ENCODE assay signal across 23 cellular contexts in genomic region chr5:39495294-39495693, GRCh38.
A peak's percentile ranks its signal among the peaks of the same experiment; 100 is the strongest.
DNase-seq lines count a peak whose midpoint lies in the region; FAIRE-seq and TF ChIP-seq lines count a peak whose summit lies in the region.
"Had no signal": no experiment of that assay in that cellular context is flagged by ENCODE, and none has a peak within 500 bp of the region (broad histone marks: within the 10 kb centered on the region; RNA-seq: fewer than 3 reads in every experiment).

No MANE protein-coding gene starts in this region.

- no peak for TF ChIP-seq POLR2A in endothelial cell of umbilical vein (IDR thresholded peaks at IDR 0.05; ENCODE audit: low read depth, low read length)

- H3K36me3 Mint-ChIP-seq in osteocyte (ENCODE audit: unreplicated experiment) = peaks cover 5% of the 10 kb centered on the region
- H3K36me3 Mint-ChIP-seq: CD14-positive monocyte had no signal

- no peaks in the 10 kb centered on the region for H4K20me1 ChIP-seq in endothelial cell of umbilical vein (replicated peaks; ENCODE audit: control insufficient read depth, extremely low read depth, insufficient read depth, low read length)

- H3K4me1 ChIP-seq in left ventricle myocardium inferior (peaks cover 20% of the 10 kb centered on the region), right atrium auricular region (peaks cover 0 to 19% of the 10 kb centered on the region in 2 donors), endothelial cell of umbilical vein (ENCODE audit: control insufficient read depth, extremely low read depth, insufficient read depth, low read length) (peaks cover 7% of the 10 kb centered on the region)
- H3K4me1 ChIP-seq: Peyer's patch had no signal

- CTCF ChIA-PET in endothelial cell of umbilical vein (lab: Charles Lee) = interaction anchor here (1.0 to 2.0 kb wide), 6 partner anchors 11 to 415 kb away, joined by 3 to 14 read pairs (median 6); partner anchors contain the start of gene DAB2

- H3K9me3 ChIP-seq in left ventricle myocardium inferior (replicated peaks) (peaks cover 14% of the 10 kb centered on the region), right atrium auricular region (peaks cover 0 to 13% of the 10 kb centered on the region in 2 donors), endothelial cell of umbilical vein (replicated peaks; ENCODE audit: control insufficient read depth, insufficient read depth, low read length) (no peaks in the 10 kb centered on the region)
- H3K9me3 ChIP-seq: Peyer's patch had no signal

- peak overlapping the region; percentile 96 for H3K27ac Mint-ChIP-seq in osteocyte (ENCODE audit: unreplicated experiment)
- H3K27ac Mint-ChIP-seq: B cell, CD14-positive monocyte, H9, HFFc6 had no signal

- intact Hi-C loops in left ventricle myocardium inferior (cut with micrococcal nuclease) (no loop called here), endothelial cell of umbilical vein (cut with micrococcal nuclease) (no loop called here)

- H3K9me1 ChIP-seq in endothelial cell of umbilical vein (replicated peaks; ENCODE audit: control insufficient read depth, extremely low read depth, insufficient read depth, low read length) = no peaks in the 10 kb centered on the region

- no peak overlapping the region for H3K4me3 Mint-ChIP-seq in osteocyte (ENCODE audit: unreplicated experiment)
- H3K4me3 Mint-ChIP-seq: B cell, CD14-positive monocyte, H9, HFFc6 had no signal

- no TSS peak for BruUV-seq in endothelial cell of umbilical vein (replicated peaks; lab: Mats Ljungman, UMichigan)

- dilution Hi-C loops in endothelial cell of umbilical vein (cut with MboI; ENCODE audit: extremely low pct_ligation_motif_present, low sequenced_read_pairs) = no loop called here

- H3K9me3 Mint-ChIP-seq in osteocyte (ENCODE audit: unreplicated experiment) = peaks cover 14% of the 10 kb centered on the region

- peaks cover 58% of the 10 kb centered on the region for H3K4me1 Mint-ChIP-seq in osteocyte (ENCODE audit: unreplicated experiment)
- H3K4me1 Mint-ChIP-seq: B cell had no signal

- no peak overlapping the region for H3K4me2 ChIP-seq in endothelial cell of umbilical vein (ENCODE audit: insufficient read depth, low read length)

- H2AFZ ChIP-seq in endothelial cell of umbilical vein (ENCODE audit: low read depth, low read length) = no peak overlapping the region

- TF ChIP-seq CTCF in left ventricle myocardium inferior (IDR thresholded peaks at IDR 0.05; ENCODE audit: borderline replicate concordance) = no peak
- TF ChIP-seq CTCF in right atrium auricular region (IDR thresholded peaks at IDR 0.05) = no peak
- no peak for TF ChIP-seq CTCF in endothelial cell of umbilical vein (IDR thresholded peaks at IDR 0.05; ENCODE audit: extremely low read depth in 1 of 2, insufficient read depth in 1 of 2, low read depth in 1 of 2, low read length in 2 of 2)
- TF ChIP-seq CTCF in osteocyte (IDR thresholded peaks at IDR 0.05) = no peak

- H3K36me3 ChIP-seq in left ventricle myocardium inferior (no peaks in the 10 kb centered on the region), right atrium auricular region (no peaks in the 10 kb centered on the region), endothelial cell of umbilical vein (ENCODE audit: control insufficient read depth in 2 of 2, extremely low read depth in 1 of 2, insufficient read depth in 2 of 2, low read length in 2 of 2) (no peaks in the 10 kb centered on the region)
- H3K36me3 ChIP-seq: Peyer's patch, SJCRH30 had no signal

- H3K27me3 ChIP-seq in left ventricle myocardium inferior (ENCODE audit: low read depth) (no peaks in the 10 kb centered on the region), right atrium auricular region (no peaks in the 10 kb centered on the region), endothelial cell of umbilical vein (ENCODE audit: control insufficient read depth in 2 of 2, insufficient read depth in 2 of 2, low read length in 2 of 2) (no peaks in the 10 kb centered on the region)
- H3K27me3 ChIP-seq: Peyer's patch, SJCRH30 had no signal

- H3K4me3 ChIP-seq in left ventricle myocardium inferior (no peak overlapping the region), right atrium auricular region (no peak overlapping the region), endothelial cell of umbilical vein (replicated peaks in 1 of 3; ENCODE audit: insufficient read depth in 1 of 3, low read depth in 1 of 3, low read length in 3 of 3) (no peak overlapping the region)
- H3K4me3 ChIP-seq: GM12878, Peyer's patch, SJCRH30 had no signal

- POLR2A ChIA-PET in endothelial cell of umbilical vein (lab: Charles Lee) = interaction anchor here (1.8 kb wide), 1 partner anchor 71 kb away, joined by 8 read pairs; the partner anchor contains the start of gene DAB2

- DNase-seq in left ventricle myocardium inferior (no peak), right atrium auricular region (ENCODE audit: low spot score) (no peak), endothelial cell of umbilical vein (ENCODE audit: low read depth, low spot score) (peak; percentile 53), osteocyte (ENCODE audit: extremely low spot score, unreplicated experiment) (no peak), G401 (ENCODE audit: low spot score) (no peak), kidney tubule cell (ENCODE audit: low spot score) (no peak), DMS 273 treated with DMSO at 0.1 percent for 48 hours (lab: John Stamatoyannopoulos, UW) (no peak)
- DNase-seq: DMS79, H9, HFFc6, MM.1S, NCI-H1048, NCI-H1417 treated with DMSO at 0.1 percent for 48 hours, NCI-H187 treated with DMSO at 0.1 percent for 48 hours, NCI-H2107, NCI-H226, NCI-H524 treated with DMSO at 0.1 percent for 48 hours, NCI-H82, Peyer's patch, SJCRH30 had no signal

- H3K27me3 Mint-ChIP-seq in osteocyte (ENCODE audit: unreplicated experiment) = no peaks in the 10 kb centered on the region

- no peak overlapping the region for H3K9ac ChIP-seq in endothelial cell of umbilical vein (replicated peaks; ENCODE audit: extremely low read depth, insufficient read depth, low read length)

- peak overlapping the region; percentile 47 for H3K27ac ChIP-seq in left ventricle myocardium inferior (replicated peaks)
- no peak overlapping the region for H3K27ac ChIP-seq in right atrium auricular region
- no peak overlapping the region for H3K27ac ChIP-seq in endothelial cell of umbilical vein (ENCODE audit: insufficient read depth, low read depth, low read length)
- H3K27ac ChIP-seq: SJCRH30 had no signal

- in situ Hi-C loops in G401 (cut with HindIII; ENCODE audit: low sequenced_read_pairs) = no loop called here

- FAIRE-seq in endothelial cell of umbilical vein (lab: Jason Lieb, UNC) = no peak
- FAIRE-seq: GM12878 had no signal

- no peaks in the 10 kb centered on the region for H3K79me2 ChIP-seq in endothelial cell of umbilical vein (ENCODE audit: control insufficient read depth, insufficient read depth, low read length)

TF ChIP-seq in endothelial cell of umbilical vein, 7 proteins besides CTCF, POLR2A, EP300 and RAD21:
- no peak for TF ChIP-seq JUN (IDR thresholded peaks at IDR 0.05; ENCODE audit: borderline replicate concordance, insufficient read depth, insufficient read length, low read depth)
- TF ChIP-seq MAX (IDR thresholded peaks at IDR 0.05; ENCODE audit: insufficient read depth, insufficient read length) = no peak
- TF ChIP-seq EZH2 (IDR thresholded peaks at IDR 0.05; ENCODE audit: borderline replicate concordance, low read depth, low read length, severe bottlenecking) = no peak
- no peak for TF ChIP-seq FOS (IDR thresholded peaks at IDR 0.05; ENCODE audit: borderline replicate concordance, insufficient read depth, low read length)
- TF ChIP-seq POLR2AphosphoS5 (IDR thresholded peaks at IDR 0.05; ENCODE audit: insufficient read depth, low read depth, low read length) = no peak
- no peak for TF ChIP-seq MYC (IDR thresholded peaks at IDR 0.05; ENCODE audit: low read depth, low read length)
- TF ChIP-seq GATA2 (IDR thresholded peaks at IDR 0.05; ENCODE audit: insufficient read depth, insufficient read length, low read depth, low read length) = no peak
